ENCODE assay signal across 1 cellular context in genomic region chr11:117882539-117882938, GRCh38.
TF ChIP-seq lines count a peak whose summit lies in the region.

No MANE protein-coding gene starts in this region.

TF ChIP-seq in HEK293, 187 proteins besides CTCF, POLR2A, EP300 and RAD21 (continued from another document):
- peak; percentile 35; the same call in 1 of the 2 replicates for TF ChIP-seq TRIM28 (IDR thresholded peaks at IDR 0.05; ENCODE audit: borderline replicate concordance, low read length)
TF ChIP-seq in HEK293: peak in this region for 3.
